In genomic region chr1:152029144-152029936, GRCh38 we compare ENCODE assay signal across 14 cellular contexts. TPM values are rescaled to one million over a fixed set of nuclear protein-coding genes. Genes with fewer than 3 reads are reported as not detected.
DNase-seq lines count a peak whose midpoint lies in the region; ATAC-seq and TF ChIP-seq lines count a peak whose summit lies in the region.
"Had no signal": no experiment of that assay in that cellular context is flagged by ENCODE, and none has a peak within 500 bp of the region (broad histone marks: within the 10 kb centered on the region; RNA-seq: fewer than 3 reads in every experiment).

No MANE protein-coding gene starts in this region.

- intact Hi-C loops in activated naive CD4-positive, alpha-beta T cell treated with anti-CD3 and anti-CD28 coated beads for 36 hours (cut with micrococcal nuclease), result no loop called here
- intact Hi-C loops in left lung (cut with DNase I), result no loop called here

- H3K9ac ChIP-seq in MM.1S (ENCODE audit: low read length), result no peak overlapping the region
- H3K9ac ChIP-seq: KMS-11 had no signal

- no peaks in the 10 kb centered on the region for H3K27me3 ChIP-seq in CD8-positive, alpha-beta memory T cell (ENCODE audit: insufficient read depth, low read length, poor library complexity, severe bottlenecking)
- H3K27me3 ChIP-seq in MM.1S (replicated peaks; ENCODE audit: insufficient read depth, low read length), result no peaks in the 10 kb centered on the region
- no peaks in the 10 kb centered on the region for H3K27me3 ChIP-seq in left lung

- no peak overlapping the region for H2AFZ ChIP-seq in MM.1S (ENCODE audit: low read length)

- H3K27me3 Mint-ChIP-seq in CD8-positive, alpha-beta memory T cell, result no peaks in the 10 kb centered on the region
- no peaks in the 10 kb centered on the region for H3K27me3 Mint-ChIP-seq in activated naive CD4-positive, alpha-beta T cell treated with anti-CD3 and anti-CD28 coated beads for 36 hours (ENCODE audit: low read depth)

- H3K4me1 ChIP-seq in CD8-positive, alpha-beta memory T cell (ENCODE audit: insufficient read depth, low read length), result peaks cover 27% of the 10 kb centered on the region
- peaks cover 12% of the 10 kb centered on the region for H3K4me1 ChIP-seq in MM.1S (ENCODE audit: low read length)
- peaks cover 6 to 52% of the 10 kb centered on the region in 2 donors for H3K4me1 ChIP-seq in left lung

- H3K4me1 Mint-ChIP-seq in CD8-positive, alpha-beta memory T cell, result peaks cover 30 to 46% (median 30%) of the 10 kb centered on the region in 3 donors
- peaks cover 31% of the 10 kb centered on the region for H3K4me1 Mint-ChIP-seq in activated naive CD4-positive, alpha-beta T cell treated with anti-CD3 and anti-CD28 coated beads for 36 hours (ENCODE audit: low read depth)

- peak overlapping the region in 7 of 8 donors; percentile 8 to 92 (median 81) for H3K27ac Mint-ChIP-seq in CD8-positive, alpha-beta memory T cell
- peak overlapping the region; percentile 94 for H3K27ac Mint-ChIP-seq in activated naive CD4-positive, alpha-beta T cell treated with anti-CD3 and anti-CD28 coated beads for 36 hours

- TF ChIP-seq CTCF in MM.1S (IDR thresholded peaks at IDR 0.05; ENCODE audit: low read length), result no peak
- TF ChIP-seq CTCF in left lung (IDR thresholded peaks at IDR 0.05), result no peak

- no peaks in the 10 kb centered on the region for H3K9me3 Mint-ChIP-seq in CD8-positive, alpha-beta memory T cell
- no peaks in the 10 kb centered on the region for H3K9me3 Mint-ChIP-seq in activated naive CD4-positive, alpha-beta T cell treated with anti-CD3 and anti-CD28 coated beads for 36 hours

- H3K4me3 ChIP-seq in CD8-positive, alpha-beta memory T cell (ENCODE audit: low read length), result no peak overlapping the region
- no peak overlapping the region for H3K4me3 ChIP-seq in MM.1S (ENCODE audit: low read length)
- no peak overlapping the region for H3K4me3 ChIP-seq in left lung

- peak; percentile 52 for ATAC-seq in left lung
- ATAC-seq in GM21786 (IDR thresholded peaks at IDR 0.05; ENCODE audit: unreplicated experiment), result no peak
- no peak for ATAC-seq in GM21737 (IDR thresholded peaks at IDR 0.05; ENCODE audit: unreplicated experiment)

- peaks cover 20% of the 10 kb centered on the region for H3K79me2 ChIP-seq in MM.1S (ENCODE audit: low read length)

- CTCF ChIA-PET in CD8-positive, alpha-beta memory T cell (lab: Charles Lee), result interaction anchor here (1.0 kb wide), 1 partner anchor 28 kb away, joined by 4 read pairs; no protein-coding TSS in a partner anchor
- CTCF ChIA-PET in activated naive CD4-positive, alpha-beta T cell treated with anti-CD3 and anti-CD28 coated beads for 36 hours (lab: Charles Lee), result interaction anchor here (0.5 to 1.0 kb wide), 3 partner anchors 20 to 141 kb away, joined by 4 to 5 read pairs (median 4); no protein-coding TSS in a partner anchor

- no peak overlapping the region for H3K4me3 Mint-ChIP-seq in CD8-positive, alpha-beta memory T cell
- peak overlapping the region; percentile 16 for H3K4me3 Mint-ChIP-seq in activated naive CD4-positive, alpha-beta T cell treated with anti-CD3 and anti-CD28 coated beads for 36 hours

- peaks cover 46% of the 10 kb centered on the region for H3F3A ChIP-seq in MM.1S (ENCODE audit: insufficient read depth, low read length)

- H3K9me2 ChIP-seq in MM.1S (replicated peaks; ENCODE audit: insufficient read depth, low read length), result no peaks in the 10 kb centered on the region

- POLR2A ChIA-PET in CD8-positive, alpha-beta memory T cell (lab: Charles Lee), result no interaction called here

- no peak for DNase-seq in CD8-positive, alpha-beta memory T cell
- DNase-seq in MM.1S, result no peak
- DNase-seq in activated naive CD4-positive, alpha-beta T cell treated with anti-CD3 and anti-CD28 coated beads for 36 hours, result peak; percentile 69
- DNase-seq in left lung, result no peak
- no peak for DNase-seq in activated CD4-positive, CD25-positive, alpha-beta regulatory T cell (lab: John Stamatoyannopoulos, UW)
- DNase-seq in cerebellar nuclear complex (lab: John Stamatoyannopoulos, UW), result no peak
- DNase-seq: aorta, GOT3, SHP77 treated with DMSO at 0.1 percent for 48 hours had no signal

- no peak overlapping the region for H3K4me2 ChIP-seq in MM.1S (ENCODE audit: low read depth, low read length)
- H3K4me2 ChIP-seq: KMS-11 had no signal

- peaks cover 27% of the 10 kb centered on the region for H3K36me3 ChIP-seq in CD8-positive, alpha-beta memory T cell (ENCODE audit: insufficient read depth, low read length)
- H3K36me3 ChIP-seq in MM.1S (replicated peaks; ENCODE audit: insufficient read depth, low read length) (peaks cover 29% of the 10 kb centered on the region), left lung (peaks cover 5 to 44% of the 10 kb centered on the region in 2 donors)

- no peaks in the 10 kb centered on the region for H3K9me3 ChIP-seq in CD8-positive, alpha-beta memory T cell (ENCODE audit: low read length)
- H3K9me3 ChIP-seq in MM.1S (replicated peaks; ENCODE audit: insufficient read depth, low read length) (no peaks in the 10 kb centered on the region), left lung (no peaks in the 10 kb centered on the region)

- peaks cover 13% of the 10 kb centered on the region; the same call in 1 of the 2 replicates for H4K20me1 ChIP-seq in MM.1S (ENCODE audit: insufficient read depth, low read length)

- H3K27ac ChIP-seq in CD8-positive, alpha-beta memory T cell (ENCODE audit: low read depth, low read length), result no peak overlapping the region
- H3K27ac ChIP-seq in MM.1S (ENCODE audit: low read length), result peak overlapping the region; percentile 1; the same call in 1 of the 2 replicates
- peak overlapping the region in 1 of 2 donors; percentile 69 for H3K27ac ChIP-seq in left lung
- H3K27ac ChIP-seq: KMS-11 had no signal

- H3K36me3 Mint-ChIP-seq in CD8-positive, alpha-beta memory T cell, result peaks cover 13 to 40% (median 27%) of the 10 kb centered on the region in 3 donors
- H3K36me3 Mint-ChIP-seq in activated naive CD4-positive, alpha-beta T cell treated with anti-CD3 and anti-CD28 coated beads for 36 hours (ENCODE audit: low read depth), result peaks cover 36% of the 10 kb centered on the region

RNA-seq across cellular contexts. Expression of gene S100A11, which starts 7.5 kb away (rescaled TPM):
- total RNA-seq in CD8-positive, alpha-beta memory T cell, result 100 to 1,000 TPM; 257 to 262 TPM
- polyA plus RNA-seq in CD8-positive, alpha-beta memory T cell, result 554 TPM
- 100 to 1,000 TPM; 229 to 235 TPM for total RNA-seq in activated naive CD4-positive, alpha-beta T cell treated with anti-CD3 and anti-CD28 coated beads for 36 hours
- total RNA-seq in left lung, result 100 to 1,000 TPM; 671 to 868 TPM

RNA-seq across cellular contexts. Expression of gene S100A10, which starts 35.7 kb away (rescaled TPM):
- 100 to 1,000 TPM; 263 to 279 TPM for total RNA-seq in CD8-positive, alpha-beta memory T cell
- polyA plus RNA-seq in CD8-positive, alpha-beta memory T cell, result 1,167 TPM
- 100 to 1,000 TPM; 159 to 170 TPM for total RNA-seq in activated naive CD4-positive, alpha-beta T cell treated with anti-CD3 and anti-CD28 coated beads for 36 hours
- 1,000 to 10,000 TPM; 1,069 to 1,250 TPM for total RNA-seq in left lung

RNA-seq across cellular contexts. Expression of gene TCHHL1, which starts 59.5 kb away (rescaled TPM):
- not detected for total RNA-seq in CD8-positive, alpha-beta memory T cell
- not detected for polyA plus RNA-seq in CD8-positive, alpha-beta memory T cell
- not detected for total RNA-seq in activated naive CD4-positive, alpha-beta T cell treated with anti-CD3 and anti-CD28 coated beads for 36 hours
- not detected for total RNA-seq in left lung
- total RNA-seq: aorta, skeletal muscle tissue, urinary bladder had no signal
- polyA plus RNA-seq: aorta, urinary bladder had no signal
